8 cellular contexts compared by ENCODE assay signal in genomic region chr3:113606539-113607218, GRCh38.
DNase-seq lines count a peak whose midpoint lies in the region; ATAC-seq and TF ChIP-seq lines count a peak whose summit lies in the region.

No MANE protein-coding gene starts in this region.

- H3K27ac ChIP-seq in PC-9: no peak overlapping the region

- no peaks in the 10 kb centered on the region for H4K20me1 ChIP-seq in PC-9 (ENCODE audit: insufficient read depth)

- peak; percentile 75 for DNase-seq in GM19238 (ENCODE audit: insufficient read length, low spot score)
- DNase-seq in T-helper 17 cell: no peak
- peak in 1 of 3 donors; percentile 21 for DNase-seq in mucosa of descending colon
- no peak for DNase-seq in PC-9
- DNase-seq in SK-N-DZ (ENCODE audit: low spot score): no peak
- DNase-seq in superior temporal gyrus (ENCODE audit: extremely low spot score): no peak
- DNase-seq in NCI-H524 treated with DMSO at 0.1 percent for 48 hours (lab: John Stamatoyannopoulos, UW): no peak

- peak overlapping the region; percentile 75 for H3K27ac Mint-ChIP-seq in T-helper 17 cell

- POLR2A ChIA-PET in PC-9 (lab: Charles Lee; ENCODE audit: unreplicated experiment): no interaction called here

- ATAC-seq in HG03039 (IDR thresholded peaks at IDR 0.05; ENCODE audit: unreplicated experiment): peak; percentile 97
- ATAC-seq in T-helper 17 cell: peak; percentile 89
- ATAC-seq in mucosa of descending colon: peak; percentile 84

- H2AFZ ChIP-seq in PC-9: no peak overlapping the region

- intact Hi-C loops in mucosa of descending colon (cut with DNase I, micrococcal nuclease): no loop called here
- intact Hi-C loops in PC-9 (cut with micrococcal nuclease; ENCODE audit: unreplicated experiment): no loop called here

- peaks cover 5% of the 10 kb centered on the region; the same call in 1 of the 2 replicates for H3K9me2 ChIP-seq in PC-9 (ENCODE audit: insufficient read depth)

- no peak overlapping the region for H3K4me2 ChIP-seq in PC-9

- no peaks in the 10 kb centered on the region for H3K27me3 Mint-ChIP-seq in T-helper 17 cell

- no TSS peak for BruUV-seq in PC-9 (replicated peaks; lab: Mats Ljungman, UMichigan)

- TF ChIP-seq CTCF in mucosa of descending colon (IDR thresholded peaks at IDR 0.05): no peak
- no peak for TF ChIP-seq CTCF in PC-9 (conservative IDR thresholded peaks at IDR 0.05)

- H3K4me3 ChIP-seq in mucosa of descending colon (no peak overlapping the region), PC-9 (no peak overlapping the region)

- peak overlapping the region; percentile 52 for H3K4me3 Mint-ChIP-seq in T-helper 17 cell

- H3K9me3 ChIP-seq in T-helper 17 cell (ENCODE audit: control insufficient read depth, low read length, poor library complexity, severe bottlenecking): no peaks in the 10 kb centered on the region
- no peaks in the 10 kb centered on the region for H3K9me3 ChIP-seq in mucosa of descending colon
- no peaks in the 10 kb centered on the region for H3K9me3 ChIP-seq in PC-9 (ENCODE audit: insufficient read depth, low read depth)

- peaks cover 3% of the 10 kb centered on the region for H3K36me3 Mint-ChIP-seq in T-helper 17 cell (ENCODE audit: low read depth)

- H3K27me3 ChIP-seq in PC-9 (ENCODE audit: insufficient read depth, low read depth): no peaks in the 10 kb centered on the region

- no peaks in the 10 kb centered on the region for H3F3A ChIP-seq in PC-9 (ENCODE audit: insufficient read depth, low read depth)

- no peaks in the 10 kb centered on the region for H3K79me2 ChIP-seq in PC-9 (ENCODE audit: low read depth)

- CTCF ChIA-PET in PC-9 (lab: Charles Lee): no interaction called here

- H3K4me1 Mint-ChIP-seq in T-helper 17 cell: peaks cover 20% of the 10 kb centered on the region

- H3K36me3 ChIP-seq in mucosa of descending colon (ENCODE audit: low read depth) (no peaks in the 10 kb centered on the region), PC-9 (ENCODE audit: low read depth) (no peaks in the 10 kb centered on the region)

- H3K4me1 ChIP-seq in mucosa of descending colon (ENCODE audit: low read depth) (no peaks in the 10 kb centered on the region), PC-9 (replicated peaks; ENCODE audit: insufficient read depth) (no peaks in the 10 kb centered on the region)
